In genomic region chr3:175852560-175852959, GRCh38 we compare ENCODE assay signal across 33 cellular contexts.
"Had no signal": no experiment of that assay in that cellular context is flagged by ENCODE, and none has a peak within 500 bp of the region (broad histone marks: within the 10 kb centered on the region; RNA-seq: fewer than 3 reads in every experiment).

No MANE protein-coding gene starts in this region.

- FAIRE-seq: astrocyte, bronchial epithelial cell had no signal

- H3K9me3 ChIP-seq: adrenal gland, ascending aorta, body of pancreas, breast epithelium had no signal

- H3K4me3 ChIP-seq: adrenal gland, ascending aorta, body of pancreas, breast epithelium, cardiac muscle cell had no signal

- DNase-seq: activated effector memory CD4-positive, alpha-beta T cell treated with anti-CD3 and anti-CD28 coated beads, Interleukin-2, amount 50 U/mL, for 16 hours; activated effector memory CD4-positive, alpha-beta T cell treated with Interleukin-2 at 50 U/mL for 16 hours; activated gamma-delta T cell; activated gamma-delta T cell treated with Interleukin-2 at 50 U/mL for 16 hours; activated naive CD4-positive, alpha-beta T cell; activated naive CD4-positive, alpha-beta T cell treated with anti-CD3 and anti-CD28 coated beads for 36 hours; activated naive CD4-positive, alpha-beta T cell treated with anti-CD3 and anti-CD28 coated beads, Interleukin-2, amount 10 ng/mL, durations not matched to agents 7 days and 5 days; activated naive CD4-positive, alpha-beta T cell treated with anti-CD3 and anti-CD28 coated beads, Interleukin-2, amount 50 U/mL, for 16 hours; activated naive CD4-positive, alpha-beta T cell treated with Interleukin-2 at 50 U/mL for 16 hours; activated naive CD8-positive, alpha-beta T cell treated with anti-CD3 and anti-CD28 coated beads for 36 hours; activated naive CD8-positive, alpha-beta T cell treated with anti-CD3 and anti-CD28 coated beads, Interleukin-2, amount 10 ng/mL, durations not matched to agents 7 days and 5 days; activated naive CD8-positive, alpha-beta T cell treated with anti-CD3 and anti-CD28 coated beads, Interleukin-2, amount 50 U/mL, for 24 hours; activated T-cell treated with anti-CD3 and anti-CD28 coated beads, Interleukin-2, amount 50 U/mL, for 24 hours; activated T-cell treated with anti-CD3 and anti-CD28 coated beads, Interleukin-2, amount 50 U/mL, for 4 hours; activated T-cell treated with anti-CD3 and anti-CD28 coated beads, Interleukin-2, amount 50 U/mL, for 48 hours; activated T-cell treated with anti-CD3 and anti-CD28 coated beads, Interleukin-2, amount 50 U/mL, for 72 hours; adrenal gland; amniotic stem cell; amygdala; anterior cingulate cortex; aorta; body of pancreas; brain microvascular endothelial cell; caudate nucleus; central memory CD4-positive, alpha-beta T cell; cerebellar nuclear complex had no signal

- H3K27ac ChIP-seq: adrenal gland, ascending aorta, body of pancreas, brain microvascular endothelial cell, breast epithelium, cardiac muscle cell had no signal

- H3K36me3 ChIP-seq: adrenal gland, ascending aorta, brain microvascular endothelial cell, breast epithelium, cardiac muscle cell had no signal

- H3K4me1 ChIP-seq: adrenal gland, ascending aorta, body of pancreas, breast epithelium had no signal

- ATAC-seq: activated naive CD4-positive, alpha-beta T cell treated with anti-CD3 and anti-CD28 coated beads, Interleukin-2, amount 50 U/mL, for 72 hours; activated naive CD8-positive, alpha-beta T cell treated with anti-CD3 and anti-CD28 coated beads, Interleukin-2, amount 50 U/mL, for 24 hours; activated T-cell treated with anti-CD3 and anti-CD28 coated beads, Interleukin-2, amount 50 U/mL, for 4 hours; activated T-cell treated with anti-CD3 and anti-CD28 coated beads, Interleukin-2, amount 50 U/mL, for 72 hours; activated T-helper 17 cell treated with anti-CD3 and anti-CD28 coated beads, Interleukin-2, amount 50 U/mL, for 72 hours; body of pancreas had no signal

- H3K27me3 ChIP-seq: adrenal gland, ascending aorta, body of pancreas, brain microvascular endothelial cell, breast epithelium had no signal
